Comparison of ENCODE assay signal across 16 cellular contexts in genomic region chr20:48850257-48850656, GRCh38.
"Had no signal": no experiment of that assay in that cellular context is flagged by ENCODE, and none has a peak within 500 bp of the region (broad histone marks: within the 10 kb centered on the region; RNA-seq: fewer than 3 reads in every experiment).

No MANE protein-coding gene starts in this region.

- H3K4me3 Mint-ChIP-seq: activated T-helper 1 cell treated with anti-CD3 and anti-CD28 coated beads, Interleukin-12 subunit alpha, Interleukin-12 subunit beta, Interleukin-2, Interleukin-4 antibody, amounts not matched to agents 30 ng/mL and 10 ng/mL and 1 ng/mL, durations not matched to agents 14 hours and 24 hours and 36 hours; effector memory CD8-positive, alpha-beta T cell; immature natural killer cell; neural crest cell; T-helper 2 cell treated with Interferon-gamma antibody and Interleukin-4, amounts not matched to agents 5 μg/mL and 100 μg/mL, for 36 hours had no signal

- H3K9me3 ChIP-seq: heart left ventricle, ovary, transverse colon had no signal

- ATAC-seq: effector memory CD8-positive, alpha-beta T cell had no signal

- H3K4me1 ChIP-seq: transverse colon had no signal

- H3K36me3 ChIP-seq: heart left ventricle, ovary, transverse colon had no signal

- H3K27ac Mint-ChIP-seq: activated T-helper 1 cell treated with anti-CD3 and anti-CD28 coated beads, Interleukin-12 subunit alpha, Interleukin-12 subunit beta, Interleukin-2, Interleukin-4 antibody, amounts not matched to agents 30 ng/mL and 10 ng/mL and 1 ng/mL, durations not matched to agents 14 hours and 24 hours and 36 hours; immature natural killer cell; T-helper 2 cell treated with Interferon-gamma antibody and Interleukin-4, amounts not matched to agents 5 μg/mL and 100 μg/mL, for 36 hours had no signal

- H3K4me1 Mint-ChIP-seq: immature natural killer cell had no signal

- H3K27ac ChIP-seq: epithelial cell of prostate, heart left ventricle, ovary, transverse colon had no signal

- H3K27me3 ChIP-seq: heart left ventricle, ovary, transverse colon had no signal

- DNase-seq: activated CD4-positive, alpha-beta T cell treated with anti-CD3 and anti-CD28 coated beads, Interleukin-2, amount 50 U/mL, for 1 hour; activated CD4-positive, CD25-positive, alpha-beta regulatory T cell; activated CD8-positive, alpha-beta memory T cell treated with anti-CD3 and anti-CD28 coated beads for 24 hours; activated naive CD4-positive, alpha-beta T cell; anterior cingulate cortex; cortex of kidney; effector memory CD8-positive, alpha-beta T cell; heart left ventricle; immature natural killer cell; ovary; stimulated activated naive CD4-positive, alpha-beta T cell; transverse colon had no signal

- H3K9me3 Mint-ChIP-seq: effector memory CD8-positive, alpha-beta T cell; immature natural killer cell; neural crest cell had no signal

- H3K4me3 ChIP-seq: heart left ventricle, ovary, transverse colon had no signal
